14 cellular contexts compared by ENCODE assay signal in the genomic region with DNA sequence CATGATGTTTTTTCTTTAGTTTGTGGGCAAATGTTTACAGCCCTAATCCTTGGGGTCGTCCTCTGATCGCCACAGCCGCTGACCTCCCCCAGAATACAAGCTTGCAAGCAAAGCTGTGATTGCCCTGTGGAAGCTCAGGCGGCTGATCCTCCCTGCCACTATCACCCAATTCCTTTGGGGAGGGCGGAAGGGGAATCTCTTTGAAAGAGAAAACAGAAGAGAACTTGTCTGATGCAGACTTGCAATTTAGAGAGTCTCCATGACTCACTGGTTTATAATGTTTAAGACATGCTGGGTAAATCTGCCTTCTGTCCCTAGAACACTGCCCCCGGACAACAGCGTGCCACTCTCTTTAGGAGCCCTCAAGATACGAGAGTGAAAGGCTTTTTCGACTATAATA.
DNase-seq lines count a peak whose midpoint lies in the region; ATAC-seq, FAIRE-seq and TF ChIP-seq lines count a peak whose summit lies in the region.
"Had no signal": no experiment of that assay in that cellular context is flagged by ENCODE, and none has a peak within 500 bp of the region (broad histone marks: within the 10 kb centered on the region; RNA-seq: fewer than 3 reads in every experiment).

No MANE protein-coding gene starts in this region.

- H3K27ac ChIP-seq in HepG2 (ENCODE audit: extremely low read length, insufficient read depth, low read length) (no peak overlapping the region), small intestine (ENCODE audit: low read depth in 1 of 2, low read length in 1 of 2) (no peak overlapping the region)
- H3K27ac ChIP-seq: parathyroid adenoma had no signal

- no peaks in the 10 kb centered on the region for H3K36me3 ChIP-seq in HepG2 (replicated peaks in 1 of 2; ENCODE audit: control insufficient read depth in 1 of 2, insufficient read depth in 2 of 2, low read length in 2 of 2)
- H3K36me3 ChIP-seq in small intestine (ENCODE audit: control insufficient read depth in 2 of 2, insufficient read depth in 2 of 2, low read length in 2 of 2) = no peaks in the 10 kb centered on the region

- H3K27me3 ChIP-seq in HepG2 (ENCODE audit: control insufficient read depth in 1 of 2, insufficient read depth in 2 of 2, low read length in 2 of 2) (no peaks in the 10 kb centered on the region), small intestine (ENCODE audit: control insufficient read depth in 2 of 2, insufficient read depth in 2 of 2, low read length in 2 of 2) (no peaks in the 10 kb centered on the region)

- WGBS in HepG2 (ENCODE audit: low lambda C conversion rate) = 83% methylated on average over 9 of the region's 9 CpGs
- 72 to 84% (median 73%) methylated on average over 9 of the region's 9 CpGs for WGBS in small intestine, 3 donors

- no peaks in the 10 kb centered on the region for H3K79me2 ChIP-seq in HepG2 (ENCODE audit: insufficient read depth, low read length)
- H3K79me2 ChIP-seq: parathyroid adenoma had no signal

- no peak for FAIRE-seq in HepG2 (lab: Jason Lieb, UNC)
- FAIRE-seq in small intestine (lab: Jason Lieb, UNC) = no peak
- FAIRE-seq: G401.6 had no signal

- no peak overlapping the region for H3K4me3 ChIP-seq in cardiac fibroblast (replicated peaks in 1 of 2; ENCODE audit: low read depth in 2 of 2, low read length in 2 of 2)
- H3K4me3 ChIP-seq in HepG2 (replicated peaks in 1 of 3; ENCODE audit: insufficient read depth in 1 of 3, low read depth in 2 of 3, low read length in 3 of 3) = no peak overlapping the region
- no peak overlapping the region for H3K4me3 ChIP-seq in small intestine (ENCODE audit: low read depth in 1 of 2, low read length in 2 of 2)

- H3K4me2 ChIP-seq in HepG2 (ENCODE audit: low read depth, low read length) = no peak overlapping the region

- in situ Hi-C loops in HepG2 (cut with HindIII; ENCODE audit: extremely low pct_ligation_motif_present, low pct_unique_long_range_greater_than_20kb) = no loop called here
- in situ Hi-C loops in GM13976 (cut with MboI; ENCODE audit: low sequenced_read_pairs, unreplicated experiment) = no loop called here

- TF ChIP-seq POLR2A in HepG2 (IDR thresholded peaks at IDR 0.05; ENCODE audit: insufficient read depth in 1 of 2, low read depth in 2 of 2, low read length in 2 of 2) = no peak

- no peak for ATAC-seq in HepG2
- ATAC-seq: activated CD8-positive, alpha-beta memory T cell treated with anti-CD3 and anti-CD28 coated beads, Interleukin-2, amount 10 ng/mL, durations not matched to agents 7 days and 5 days had no signal

- intact Hi-C loops in HepG2 (cut with micrococcal nuclease; ENCODE audit: unreplicated experiment) = no loop called here

- BruUV-seq in HepG2 (replicated peaks; lab: Mats Ljungman, UMichigan) = no TSS peak

- TF ChIP-seq CTCF in cardiac fibroblast (IDR thresholded peaks at IDR 0.05; ENCODE audit: low read depth, low read length) (no peak), HepG2 (CRISPR knock-in tag; IDR thresholded peaks at IDR 0.05) (no peak), GM13976 (IDR thresholded peaks at IDR 0.05; ENCODE audit: borderline replicate concordance, control extremely low read depth, extremely low read depth, insufficient read depth, missing control alignments) (no peak)

- DNase-seq in COLO829 (ENCODE audit: low spot score) = peak; percentile 73
- DNase-seq in LHCN-M2 (ENCODE audit: low read depth) = peak; percentile 76
- DNase-seq in cardiac fibroblast (ENCODE audit: low read depth in 2 of 2) = peak; percentile 46 to 74
- DNase-seq in HepG2 (ENCODE audit: low spot score) = no peak
- no peak for DNase-seq in NCI-H748 (lab: John Stamatoyannopoulos, UW; ENCODE audit: unreplicated experiment)
- DNase-seq in GM13976 (ENCODE audit: low spot score) = no peak
- DNase-seq in T-helper 2 cell = no peak
- no peak for DNase-seq in small intestine
- DNase-seq: activated CD8-positive, alpha-beta memory T cell treated with anti-CD3 and anti-CD28 coated beads, Interleukin-2, amount 10 ng/mL, durations not matched to agents 7 days and 5 days; AML-193; head of caudate nucleus; NCI-H226 had no signal

- TF ChIP-seq RAD21 in HepG2 (CRISPR knock-in tag; IDR thresholded peaks at IDR 0.05) = no peak

- POLR2A ChIA-PET in HepG2 (lab: Yijun Ruan, JAX) = no interaction called here

- H2AFZ ChIP-seq in HepG2 (ENCODE audit: low read length) = no peak overlapping the region
- H2AFZ ChIP-seq: parathyroid adenoma had no signal

- CTCF ChIA-PET in HepG2 (lab: Yijun Ruan, JAX; ENCODE audit: low intra/inter-chr PET ratio, low total read pairs) = no interaction called here

- H3K9me3 ChIP-seq in HepG2 (ENCODE audit: low read length) = no peaks in the 10 kb centered on the region
- H3K9me3 ChIP-seq in small intestine (ENCODE audit: control insufficient read depth, low read depth) = no peaks in the 10 kb centered on the region

- H3K4me1 ChIP-seq in HepG2 (ENCODE audit: insufficient read depth, low read length) (peaks cover 79% of the 10 kb centered on the region), small intestine (ENCODE audit: control insufficient read depth in 2 of 2, insufficient read depth in 1 of 2, low read depth in 1 of 2, low read length in 1 of 2) (peaks cover 3% of the 10 kb centered on the region in 2 donors)

- no peak for TF ChIP-seq EP300 in HepG2 (IDR thresholded peaks at IDR 0.05; ENCODE audit: low read depth in 2 of 2, low read length in 2 of 2)
- no peak for TF ChIP-seq EP300 in HepG2 (CRISPR knock-in tag; IDR thresholded peaks at IDR 0.05; ENCODE audit: borderline replicate concordance)

- H4K20me1 ChIP-seq in HepG2 (ENCODE audit: insufficient read depth, low read length) = no peaks in the 10 kb centered on the region

- H3K9ac ChIP-seq in HepG2 (ENCODE audit: insufficient read depth, low read depth, low read length) = no peak overlapping the region
- H3K9ac ChIP-seq: parathyroid adenoma had no signal

TF ChIP-seq in HepG2, 621 proteins besides CTCF, POLR2A, EP300 and RAD21:
- TF ChIP-seq, protein P1, sequence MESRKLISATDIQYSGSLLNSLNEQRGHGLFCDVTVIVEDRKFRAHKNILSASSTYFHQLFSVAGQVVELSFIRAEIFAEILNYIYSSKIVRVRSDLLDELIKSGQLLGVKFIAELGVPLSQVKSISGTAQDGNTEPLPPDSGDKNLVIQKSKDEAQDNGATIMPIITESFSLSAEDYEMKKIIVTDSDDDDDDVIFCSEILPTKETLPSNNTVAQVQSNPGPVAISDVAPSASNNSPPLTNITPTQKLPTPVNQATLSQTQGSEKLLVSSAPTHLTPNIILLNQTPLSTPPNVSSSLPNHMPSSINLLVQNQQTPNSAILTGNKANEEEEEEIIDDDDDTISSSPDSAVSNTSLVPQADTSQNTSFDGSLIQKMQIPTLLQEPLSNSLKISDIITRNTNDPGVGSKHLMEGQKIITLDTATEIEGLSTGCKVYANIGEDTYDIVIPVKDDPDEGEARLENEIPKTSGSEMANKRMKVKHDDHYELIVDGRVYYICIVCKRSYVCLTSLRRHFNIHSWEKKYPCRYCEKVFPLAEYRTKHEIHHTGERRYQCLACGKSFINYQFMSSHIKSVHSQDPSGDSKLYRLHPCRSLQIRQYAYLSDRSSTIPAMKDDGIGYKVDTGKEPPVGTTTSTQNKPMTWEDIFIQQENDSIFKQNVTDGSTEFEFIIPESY (CRISPR knock-in tag; IDR thresholded peaks at IDR 0.05) = peak; percentile 52; the same call in 1 of the 2 replicates
- no peak for TF ChIP-seq MYC (CRISPR knock-in tag; IDR thresholded peaks at IDR 0.05; ENCODE audit: borderline replicate concordance)

Comparison
In these comparisons a context has a peak if more than half of its experiments do, and no peak if none do; other contexts are left out.
1. DNase-seq: peak in COLO829 (single experiment), LHCN-M2 (single experiment) and cardiac fibroblast (2 of 2); none in HepG2 (single experiment), NCI-H748 (single experiment), GM13976 (single experiment), T-helper 2 cell (0 of 5) and small intestine (single experiment).